Comparison of ENCODE assay signal across 11 cellular contexts in the genomic region with DNA sequence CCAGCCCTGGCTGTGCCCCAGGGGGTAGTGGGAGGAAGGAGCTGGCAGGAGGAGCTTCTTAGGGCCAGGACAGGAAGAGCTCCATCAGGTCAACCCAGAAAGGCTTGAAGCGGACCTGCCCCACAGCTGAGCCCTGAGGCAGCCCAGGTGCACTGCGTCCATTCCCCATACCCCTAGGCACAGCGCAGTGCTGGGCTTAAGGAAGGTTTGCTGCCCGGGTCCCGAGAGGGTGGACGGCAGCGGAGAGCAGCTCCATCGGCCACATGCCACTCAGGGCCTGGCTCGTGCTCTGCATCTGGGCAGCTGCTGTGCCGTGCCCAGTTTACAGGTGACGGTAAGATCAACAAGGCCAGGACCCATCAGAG. TPM values are rescaled to one million over a fixed set of nuclear protein-coding genes. Genes with fewer than 3 reads are reported as not detected.
DNase-seq lines count a peak whose midpoint lies in the region; ATAC-seq and TF ChIP-seq lines count a peak whose summit lies in the region.
"Had no signal": no experiment of that assay in that cellular context is flagged by ENCODE, and none has a peak within 500 bp of the region (broad histone marks: within the 10 kb centered on the region; RNA-seq: fewer than 3 reads in every experiment).

No MANE protein-coding gene starts in this region.

- H3K9me3 ChIP-seq in stomach smooth muscle (ENCODE audit: control insufficient read depth in 2 of 2, low read length in 2 of 2) = no peaks in the 10 kb centered on the region
- H3K9me3 ChIP-seq: A549 had no signal

- H3K27ac ChIP-seq in stomach smooth muscle (ENCODE audit: low read length) = peak overlapping the region; percentile 67

- H3K4me1 Mint-ChIP-seq in activated CD4-positive, alpha-beta T cell treated with anti-CD3 and anti-CD28 coated beads for 36 hours = peaks cover 60% of the 10 kb centered on the region
- peaks cover 50% of the 10 kb centered on the region for H3K4me1 Mint-ChIP-seq in WTC11
- H3K4me1 Mint-ChIP-seq in immature natural killer cell = peaks cover 37 to 40% of the 10 kb centered on the region in 2 donors

- no peaks in the 10 kb centered on the region for H3K9me3 Mint-ChIP-seq in activated CD4-positive, alpha-beta T cell treated with anti-CD3 and anti-CD28 coated beads for 36 hours (ENCODE audit: low read depth)
- H3K9me3 Mint-ChIP-seq in WTC11 = no peaks in the 10 kb centered on the region
- peaks cover 0 to 1% (median 0%) of the 10 kb centered on the region in 6 donors for H3K9me3 Mint-ChIP-seq in immature natural killer cell

- peaks cover 53% of the 10 kb centered on the region for H3K4me1 ChIP-seq in stomach smooth muscle (ENCODE audit: control insufficient read depth, insufficient read depth, low read length)

- peak overlapping the region; percentile 1 to 29 for H3K9ac ChIP-seq in stomach smooth muscle (ENCODE audit: low read length in 2 of 2)

- H3K27ac Mint-ChIP-seq in activated CD4-positive, alpha-beta T cell treated with anti-CD3 and anti-CD28 coated beads for 36 hours = peak overlapping the region; percentile 95
- peak overlapping the region; percentile 83 for H3K27ac Mint-ChIP-seq in WTC11
- peak overlapping the region in 5 of 6 donors; percentile 32 to 73 (median 64) for H3K27ac Mint-ChIP-seq in immature natural killer cell

- no peak overlapping the region for H3K4me3 Mint-ChIP-seq in activated CD4-positive, alpha-beta T cell treated with anti-CD3 and anti-CD28 coated beads for 36 hours
- H3K4me3 Mint-ChIP-seq in WTC11 (no peak overlapping the region), immature natural killer cell (no peak overlapping the region)

- intact Hi-C loops in activated CD4-positive, alpha-beta T cell treated with anti-CD3 and anti-CD28 coated beads for 36 hours (cut with DNase I, micrococcal nuclease) = loop anchor here (2.0 kb wide), 4 partner anchors 14 to 522 kb away; partner anchors contain the start of genes CENPO (in 1 of the 2) and PTRHD1 (in 1 of the 2)

- no peaks in the 10 kb centered on the region for H3K27me3 ChIP-seq in stomach smooth muscle (ENCODE audit: control insufficient read depth in 1 of 2, insufficient read depth in 2 of 2, low read length in 2 of 2)

- no peaks in the 10 kb centered on the region for H3K27me3 Mint-ChIP-seq in activated CD4-positive, alpha-beta T cell treated with anti-CD3 and anti-CD28 coated beads for 36 hours
- no peaks in the 10 kb centered on the region for H3K27me3 Mint-ChIP-seq in WTC11 (ENCODE audit: low read depth)
- peaks cover 0 to 1% (median 0%) of the 10 kb centered on the region in 3 donors for H3K27me3 Mint-ChIP-seq in immature natural killer cell (ENCODE audit: low read depth in 3 of 3)

- H3K4me3 ChIP-seq in stomach smooth muscle (ENCODE audit: low read length in 2 of 2) = peak overlapping the region; percentile 23 to 59
- H3K4me3 ChIP-seq: A549 had no signal

- CTCF ChIA-PET in activated CD4-positive, alpha-beta T cell treated with anti-CD3 and anti-CD28 coated beads for 36 hours (lab: Charles Lee) = interaction anchor here (0.9 to 1.7 kb wide), 9 partner anchors 12 to 339 kb away, joined by 3 to 7 read pairs (median 5); partner anchors contain the start of gene DNMT3A
- CTCF ChIA-PET in WTC11 (lab: Charles Lee) = interaction anchor here (0.7 to 6.6 kb wide), 14 partner anchors 8 to 349 kb away, joined by 3 to 53 read pairs (median 5); no protein-coding TSS in a partner anchor

- no peak for DNase-seq in activated CD4-positive, alpha-beta T cell treated with anti-CD3 and anti-CD28 coated beads for 36 hours
- DNase-seq in activated CD4-positive, alpha-beta T cell treated with anti-CD3 and anti-CD28 coated beads, Interleukin-2, amount 50 U/mL, for 4 hours = no peak
- DNase-seq in WTC11 (ENCODE audit: low spot score) = no peak
- DNase-seq in immature natural killer cell = no peak
- no peak for DNase-seq in HK-2 (ENCODE audit: unreplicated experiment)
- no peak for DNase-seq in OCI-M2 (lab: John Stamatoyannopoulos, UW; ENCODE audit: unreplicated experiment)
- DNase-seq in NCI-H345 treated with DMSO at 0.1 percent for 48 hours (lab: John Stamatoyannopoulos, UW; ENCODE audit: unreplicated experiment) = no peak
- DNase-seq: activated CD4-positive, alpha-beta T cell treated with anti-CD3 and anti-CD28 coated beads for 4 hours had no signal

- H3K36me3 Mint-ChIP-seq in activated CD4-positive, alpha-beta T cell treated with anti-CD3 and anti-CD28 coated beads for 36 hours (ENCODE audit: low read depth) = peaks cover 39% of the 10 kb centered on the region
- H3K36me3 Mint-ChIP-seq in WTC11 (no peaks in the 10 kb centered on the region), immature natural killer cell (no peaks in the 10 kb centered on the region)

- ATAC-seq in activated CD4-positive, alpha-beta T cell treated with anti-CD3 and anti-CD28 coated beads for 36 hours = no peak
- ATAC-seq in WTC11 = peak; percentile 50
- ATAC-seq: Panc1 had no signal

- no peak for TF ChIP-seq CTCF in WTC11 (IDR thresholded peaks at IDR 0.05)

- POLR2A ChIA-PET in activated CD4-positive, alpha-beta T cell treated with anti-CD3 and anti-CD28 coated beads for 36 hours (lab: Charles Lee) = interaction anchor here (1.0 to 1.5 kb wide), 4 partner anchors 8 to 284 kb away, joined by 3 to 8 read pairs (median 3); no protein-coding TSS in a partner anchor
- POLR2A ChIA-PET in WTC11 (lab: Charles Lee) = interaction anchor here (1.2 to 1.9 kb wide), 4 partner anchors 11 to 24 kb away, joined by 3 to 7 read pairs (median 4); no protein-coding TSS in a partner anchor

- H3K36me3 ChIP-seq in stomach smooth muscle (ENCODE audit: control insufficient read depth in 2 of 2, insufficient read depth in 2 of 2, low read length in 2 of 2) = peaks cover 8 to 10% of the 10 kb centered on the region in 2 donors

TF ChIP-seq in WTC11, 78 proteins besides CTCF, POLR2A, EP300 and RAD21:
- TF ChIP-seq, protein P1, sequence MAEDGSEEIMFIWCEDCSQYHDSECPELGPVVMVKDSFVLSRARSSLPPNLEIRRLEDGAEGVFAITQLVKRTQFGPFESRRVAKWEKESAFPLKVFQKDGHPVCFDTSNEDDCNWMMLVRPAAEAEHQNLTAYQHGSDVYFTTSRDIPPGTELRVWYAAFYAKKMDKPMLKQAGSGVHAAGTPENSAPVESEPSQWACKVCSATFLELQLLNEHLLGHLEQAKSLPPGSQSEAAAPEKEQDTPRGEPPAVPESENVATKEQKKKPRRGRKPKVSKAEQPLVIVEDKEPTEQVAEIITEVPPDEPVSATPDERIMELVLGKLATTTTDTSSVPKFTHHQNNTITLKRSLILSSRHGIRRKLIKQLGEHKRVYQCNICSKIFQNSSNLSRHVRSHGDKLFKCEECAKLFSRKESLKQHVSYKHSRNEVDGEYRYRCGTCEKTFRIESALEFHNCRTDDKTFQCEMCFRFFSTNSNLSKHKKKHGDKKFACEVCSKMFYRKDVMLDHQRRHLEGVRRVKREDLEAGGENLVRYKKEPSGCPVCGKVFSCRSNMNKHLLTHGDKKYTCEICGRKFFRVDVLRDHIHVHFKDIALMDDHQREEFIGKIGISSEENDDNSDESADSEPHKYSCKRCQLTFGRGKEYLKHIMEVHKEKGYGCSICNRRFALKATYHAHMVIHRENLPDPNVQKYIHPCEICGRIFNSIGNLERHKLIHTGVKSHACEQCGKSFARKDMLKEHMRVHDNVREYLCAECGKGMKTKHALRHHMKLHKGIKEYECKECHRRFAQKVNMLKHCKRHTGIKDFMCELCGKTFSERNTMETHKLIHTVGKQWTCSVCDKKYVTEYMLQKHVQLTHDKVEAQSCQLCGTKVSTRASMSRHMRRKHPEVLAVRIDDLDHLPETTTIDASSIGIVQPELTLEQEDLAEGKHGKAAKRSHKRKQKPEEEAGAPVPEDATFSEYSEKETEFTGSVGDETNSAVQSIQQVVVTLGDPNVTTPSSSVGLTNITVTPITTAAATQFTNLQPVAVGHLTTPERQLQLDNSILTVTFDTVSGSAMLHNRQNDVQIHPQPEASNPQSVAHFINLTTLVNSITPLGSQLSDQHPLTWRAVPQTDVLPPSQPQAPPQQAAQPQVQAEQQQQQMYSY (CRISPR knock-in tag; IDR thresholded peaks at IDR 0.05) = peak; percentile 89
- TF ChIP-seq GTF2I (CRISPR knock-in tag; conservative IDR thresholded peaks at IDR 0.05) = no peak
- TF ChIP-seq, protein P2, sequence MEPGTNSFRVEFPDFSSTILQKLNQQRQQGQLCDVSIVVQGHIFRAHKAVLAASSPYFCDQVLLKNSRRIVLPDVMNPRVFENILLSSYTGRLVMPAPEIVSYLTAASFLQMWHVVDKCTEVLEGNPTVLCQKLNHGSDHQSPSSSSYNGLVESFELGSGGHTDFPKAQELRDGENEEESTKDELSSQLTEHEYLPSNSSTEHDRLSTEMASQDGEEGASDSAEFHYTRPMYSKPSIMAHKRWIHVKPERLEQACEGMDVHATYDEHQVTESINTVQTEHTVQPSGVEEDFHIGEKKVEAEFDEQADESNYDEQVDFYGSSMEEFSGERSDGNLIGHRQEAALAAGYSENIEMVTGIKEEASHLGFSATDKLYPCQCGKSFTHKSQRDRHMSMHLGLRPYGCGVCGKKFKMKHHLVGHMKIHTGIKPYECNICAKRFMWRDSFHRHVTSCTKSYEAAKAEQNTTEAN (CRISPR knock-in tag; IDR thresholded peaks at IDR 0.05) = no peak

RNA-seq across cellular contexts. Expression of gene DNMT3A, which starts 26.4 kb away (rescaled TPM):
- 10 to 100 TPM; 62.3 to 76.2 TPM for total RNA-seq in activated CD4-positive, alpha-beta T cell treated with anti-CD3 and anti-CD28 coated beads for 36 hours
- 154 to 162 TPM (median 154 TPM) in 3 replicates for total RNA-seq in WTC11 (2021)
- polyA plus RNA-seq in immature natural killer cell = 10 to 100 TPM in 1 of 3 donors, 1 to 10 TPM in 2; 9.4 to 15.9 (median 9.9) TPM
